ENCODE assay signal across 8 cellular contexts in genomic region chr9:136485049-136485647, GRCh38. TPM values are rescaled to one million over a fixed set of nuclear protein-coding genes. Genes with fewer than 3 reads are reported as not detected.
DNase-seq lines count a peak whose midpoint lies in the region; ATAC-seq and TF ChIP-seq lines count a peak whose summit lies in the region.

No MANE protein-coding gene starts in this region.

- no peak for TF ChIP-seq POLR2A in GM18505 (IDR thresholded peaks at IDR 0.05; ENCODE audit: borderline replicate concordance, extremely low read depth, insufficient read depth, insufficient read length)

- H3K36me3 ChIP-seq in BJ (ENCODE audit: control insufficient read depth, insufficient read depth, low read length) (peaks cover under 1% of the 10 kb centered on the region), HAP-1 (replicated peaks) (peaks cover 7% of the 10 kb centered on the region)

- CTCF ChIA-PET in BJ (lab: Yijun Ruan, JAX), result interaction anchor here (0.7 to 9.0 kb wide), 31 partner anchors 9 to 211 kb away, joined by 3 to 385 read pairs (median 5); no protein-coding TSS in a partner anchor
- CTCF ChIA-PET in activated CD8-positive, alpha-beta T cell treated with anti-CD3 and anti-CD28 coated beads for 36 hours (lab: Charles Lee), result interaction anchor here (0.6 to 8.8 kb wide), 25 partner anchors 12 to 209 kb away, joined by 3 to 93 read pairs (median 4); no protein-coding TSS in a partner anchor

- peaks cover 12% of the 10 kb centered on the region; the same call in 1 of the 2 replicates for H3K4me1 ChIP-seq in HAP-1

- H3K4me3 Mint-ChIP-seq in activated CD8-positive, alpha-beta T cell treated with anti-CD3 and anti-CD28 coated beads for 36 hours, result peak overlapping the region; percentile 44
- H3K4me3 Mint-ChIP-seq in memory B cell, result peak overlapping the region; percentile 69

- DNase-seq in BJ (ENCODE audit: low read depth) (no peak), HAP-1 (ENCODE audit: low spot score in 2 of 2) (peak; percentile 75 to 91), NCI-H748 (lab: John Stamatoyannopoulos, UW; ENCODE audit: unreplicated experiment) (peak; percentile 78), memory B cell (ENCODE audit: low spot score in 2 of 2) (peak; percentile 74 to 82)
- peak; percentile 92 for DNase-seq in activated CD8-positive, alpha-beta T cell treated with anti-CD3 and anti-CD28 coated beads for 36 hours
- peak; percentile 75 for DNase-seq in effector CD8-positive, alpha-beta T cell (lab: John Stamatoyannopoulos, UW)
- peak; percentile 52 to 67 for DNase-seq in stimulated activated CD8-positive, alpha-beta memory T cell treated with anti-CD3 and anti-CD28 coated beads, Interleukin-15, amount 100 ng/mL, for 4 hours (ENCODE audit: low read depth in 2 of 2)

- peaks cover 17% of the 10 kb centered on the region for H3K4me1 Mint-ChIP-seq in activated CD8-positive, alpha-beta T cell treated with anti-CD3 and anti-CD28 coated beads for 36 hours (ENCODE audit: low read depth)
- peaks cover 15% of the 10 kb centered on the region for H3K4me1 Mint-ChIP-seq in memory B cell

- intact Hi-C loops in activated CD8-positive, alpha-beta T cell treated with anti-CD3 and anti-CD28 coated beads for 36 hours (cut with micrococcal nuclease), result loop anchor here (2.0 to 10.0 kb wide), 2 partner anchors 50 to 146 kb away; no protein-coding TSS in a partner anchor

- peaks cover 1% of the 10 kb centered on the region for H3K27me3 Mint-ChIP-seq in activated CD8-positive, alpha-beta T cell treated with anti-CD3 and anti-CD28 coated beads for 36 hours
- H3K27me3 Mint-ChIP-seq in memory B cell, result peaks cover 4% of the 10 kb centered on the region

- in situ Hi-C loops in HAP-1 (cut with MboI; ENCODE audit: low sequenced_read_pairs), result no loop called here

- POLR2A ChIA-PET in BJ (lab: Charles Lee), result no interaction called here
- POLR2A ChIA-PET in activated CD8-positive, alpha-beta T cell treated with anti-CD3 and anti-CD28 coated beads for 36 hours (lab: Charles Lee), result interaction anchor here (0.6 to 2.2 kb wide), 3 partner anchors 13 to 248 kb away, joined by 3 to 5 read pairs (median 4); no protein-coding TSS in a partner anchor

- H3K9me3 Mint-ChIP-seq in activated CD8-positive, alpha-beta T cell treated with anti-CD3 and anti-CD28 coated beads for 36 hours, result no peaks in the 10 kb centered on the region
- H3K9me3 Mint-ChIP-seq in memory B cell, result no peaks in the 10 kb centered on the region

- H3K4me3 ChIP-seq in BJ (ENCODE audit: low read depth, low read length) (no peak overlapping the region), HAP-1 (no peak overlapping the region)

- no peaks in the 10 kb centered on the region for H3K9me3 ChIP-seq in HAP-1

- H3K36me3 Mint-ChIP-seq in activated CD8-positive, alpha-beta T cell treated with anti-CD3 and anti-CD28 coated beads for 36 hours (ENCODE audit: low read depth), result peaks cover 10% of the 10 kb centered on the region
- H3K36me3 Mint-ChIP-seq in memory B cell, result peaks cover 1% of the 10 kb centered on the region

- no peak overlapping the region for H3K27ac Mint-ChIP-seq in activated CD8-positive, alpha-beta T cell treated with anti-CD3 and anti-CD28 coated beads for 36 hours
- peak overlapping the region; percentile 0 for H3K27ac Mint-ChIP-seq in memory B cell

- ATAC-seq in activated CD8-positive, alpha-beta T cell treated with anti-CD3 and anti-CD28 coated beads for 36 hours, result peak; percentile 8
- no peak for ATAC-seq in memory B cell (ENCODE audit: low read depth)
- no peak for ATAC-seq in GM18505 (IDR thresholded peaks at IDR 0.05; ENCODE audit: unreplicated experiment)

- TF ChIP-seq CTCF in BJ (IDR thresholded peaks at IDR 0.05; ENCODE audit: insufficient read depth, low read depth, low read length), result peak; percentile 88
- peak; percentile 89 for TF ChIP-seq CTCF in activated CD8-positive, alpha-beta T cell treated with anti-CD3 and anti-CD28 coated beads for 36 hours (IDR thresholded peaks at IDR 0.05)

- H3K27me3 ChIP-seq in BJ (ENCODE audit: control insufficient read depth, insufficient read depth, low read length), result no peaks in the 10 kb centered on the region; the same call in 1 of the 2 replicates
- H3K27me3 ChIP-seq in HAP-1 (ENCODE audit: low read depth), result no peaks in the 10 kb centered on the region

RNA-seq across cellular contexts. Expression of gene SEC16A, which starts 2.3 kb away (rescaled TPM):
- polyA plus RNA-seq in BJ (2011; rRNA removed), result 15.5 and 24.4 TPM in 2 replicates
- polyA minus RNA-seq in BJ (2011; rRNA and poly(A)+ RNA removed), result 25.5 and 43.2 TPM in 2 replicates
- 10 to 100 TPM; 67.9 to 69.8 TPM for total RNA-seq in activated CD8-positive, alpha-beta T cell treated with anti-CD3 and anti-CD28 coated beads for 36 hours

RNA-seq across cellular contexts. Expression of gene INPP5E, which starts 45.5 kb away (rescaled TPM):
- 3.7 and 5.6 TPM in 2 replicates for polyA plus RNA-seq in BJ (2011; rRNA removed)
- 3.6 and 4.2 TPM in 2 replicates for polyA minus RNA-seq in BJ (2011; rRNA and poly(A)+ RNA removed)
- total RNA-seq in activated CD8-positive, alpha-beta T cell treated with anti-CD3 and anti-CD28 coated beads for 36 hours, result 10 to 100 TPM; 12.0 to 13.8 TPM
